ENCODE assay signal across 10 cellular contexts in the genomic region with DNA sequence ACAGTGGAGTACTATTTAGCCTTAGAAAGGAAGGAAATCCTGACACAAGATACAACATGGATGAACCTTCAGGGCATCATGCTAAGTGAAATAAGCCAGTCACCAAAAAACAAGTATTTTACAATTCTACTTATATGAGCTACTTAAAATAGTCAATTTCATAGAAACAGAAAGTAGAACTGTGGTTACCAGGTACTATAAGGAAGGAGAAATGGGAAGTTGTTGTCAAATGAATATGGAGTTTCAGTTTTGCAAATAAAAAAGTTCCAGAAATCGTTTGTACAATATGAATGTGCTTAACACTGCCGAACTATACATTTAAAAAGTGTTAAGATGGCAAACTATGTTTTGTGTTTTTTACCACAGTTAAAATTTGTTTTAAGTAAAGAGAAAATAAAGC.
A peak's percentile ranks its signal among the peaks of the same experiment; 100 is the strongest.
DNase-seq lines count a peak whose midpoint lies in the region; ATAC-seq lines count a peak whose summit lies in the region.
"Had no signal": no experiment of that assay in that cellular context is flagged by ENCODE, and none has a peak within 500 bp of the region (broad histone marks: within the 10 kb centered on the region; RNA-seq: fewer than 3 reads in every experiment).

No MANE protein-coding gene starts in this region.

- H3K9me3 Mint-ChIP-seq in activated naive CD8-positive, alpha-beta T cell treated with anti-CD3 and anti-CD28 coated beads, Interleukin-2, amount 50 U/mL, for 24 hours = peaks cover 15% of the 10 kb centered on the region

- in situ Hi-C loops in ACHN (cut with HindIII; ENCODE audit: low pct_ligation_motif_present, low pct_unique_long_range_greater_than_20kb, low sequenced_read_pairs) = no loop called here

- peak overlapping the region; percentile 60 for H3K4me3 Mint-ChIP-seq in activated naive CD8-positive, alpha-beta T cell treated with anti-CD3 and anti-CD28 coated beads, Interleukin-2, amount 50 U/mL, for 24 hours
- H3K4me3 Mint-ChIP-seq: nephron had no signal

- H3K4me1 Mint-ChIP-seq in activated naive CD8-positive, alpha-beta T cell treated with anti-CD3 and anti-CD28 coated beads, Interleukin-2, amount 50 U/mL, for 24 hours = peaks cover 39% of the 10 kb centered on the region

- ATAC-seq in GM18508 (IDR thresholded peaks at IDR 0.05; ENCODE audit: insufficient read depth, unreplicated experiment) (peak; percentile 81), GM21528 (IDR thresholded peaks at IDR 0.05; ENCODE audit: low FRiP score, unreplicated experiment) (peak; percentile 94), HG03460 (IDR thresholded peaks at IDR 0.05; ENCODE audit: unreplicated experiment) (peak; percentile 87)
- ATAC-seq in activated naive CD8-positive, alpha-beta T cell treated with anti-CD3 and anti-CD28 coated beads, Interleukin-2, amount 50 U/mL, for 24 hours = peak; percentile 54

- DNase-seq in activated naive CD8-positive, alpha-beta T cell treated with anti-CD3 and anti-CD28 coated beads, Interleukin-2, amount 50 U/mL, for 24 hours = no peak
- DNase-seq in C1 segment of cervical spinal cord (lab: John Stamatoyannopoulos, UW) (no peak), NCI-H2081 (lab: John Stamatoyannopoulos, UW) (no peak), ACHN (no peak), GOT3 (lab: John Stamatoyannopoulos, UW) (no peak)
- DNase-seq: activated CD8-positive, alpha-beta memory T cell treated with anti-CD3 and anti-CD28 coated beads, Interleukin-2, amount 50 U/mL, for 48 hours had no signal

- peaks cover 12% of the 10 kb centered on the region for H3K36me3 Mint-ChIP-seq in activated naive CD8-positive, alpha-beta T cell treated with anti-CD3 and anti-CD28 coated beads, Interleukin-2, amount 50 U/mL, for 24 hours (ENCODE audit: low read depth)

- H3K27me3 Mint-ChIP-seq in activated naive CD8-positive, alpha-beta T cell treated with anti-CD3 and anti-CD28 coated beads, Interleukin-2, amount 50 U/mL, for 24 hours = no peaks in the 10 kb centered on the region

- peak overlapping the region; percentile 72 for H3K27ac Mint-ChIP-seq in activated naive CD8-positive, alpha-beta T cell treated with anti-CD3 and anti-CD28 coated beads, Interleukin-2, amount 50 U/mL, for 24 hours
